ENCODE assay signal across 21 cellular contexts in genomic region chr11:65562788-65563187, GRCh38.
"Had no signal": no experiment of that assay in that cellular context is flagged by ENCODE, and none has a peak within 500 bp of the region (broad histone marks: within the 10 kb centered on the region; RNA-seq: fewer than 3 reads in every experiment).

No MANE protein-coding gene starts in this region.

- H3K9me3 Mint-ChIP-seq: activated T-cell treated with anti-CD3 and anti-CD28 coated beads, Interleukin-2, amount 50 U/mL, for 4 hours; activated T-helper 2 cell treated with anti-CD3 and anti-CD28 coated beads, Interferon-gamma antibody, Interleukin-2, Interleukin-4, amounts not matched to agents 10 μg/mL and 5 μg/mL and 100 μg/mL, durations not matched to agents 14 hours and 24 hours and 36 hours; neural crest cell; stimulated activated naive CD8-positive, alpha-beta T cell treated with anti-CD3 and anti-CD28 coated beads, Interleukin-15, Interleukin-2, amounts not matched to agents 100 ng/mL and 50 ng/mL, for 24 hours had no signal

- FAIRE-seq: islet of Langerhans had no signal

- H3K4me3 Mint-ChIP-seq: activated T-cell treated with anti-CD3 and anti-CD28 coated beads, Interleukin-2, amount 50 U/mL, for 4 hours; stimulated activated naive CD8-positive, alpha-beta T cell treated with anti-CD3 and anti-CD28 coated beads, Interleukin-15, Interleukin-2, amounts not matched to agents 100 ng/mL and 50 ng/mL, for 24 hours had no signal

- H3K4me3 ChIP-seq: coronary artery, esophagus muscularis mucosa, gastroesophageal sphincter, heart left ventricle, suprapubic skin, tibial nerve had no signal

- H3K27me3 ChIP-seq: esophagus muscularis mucosa, gastroesophageal sphincter, heart left ventricle, suprapubic skin, tibial nerve had no signal

- H3K27ac ChIP-seq: heart left ventricle, suprapubic skin had no signal

- H3K36me3 ChIP-seq: gastroesophageal sphincter had no signal

- H3K9me3 ChIP-seq: esophagus muscularis mucosa, gastroesophageal sphincter, heart left ventricle, suprapubic skin, tibial nerve had no signal

- DNase-seq: activated CD4-positive, alpha-beta T cell treated with anti-CD3 and anti-CD28 coated beads for 1 hour; activated naive CD4-positive, alpha-beta T cell; activated T-cell treated with anti-CD3 and anti-CD28 coated beads, Interleukin-2, amount 50 U/mL, for 4 hours; cerebellar nuclear complex; heart left ventricle; left ventricle myocardium superior; mammary epithelial cell; midbrain; retina; stimulated activated CD4-positive, alpha-beta T cell treated with anti-CD3 and anti-CD28 coated beads, Interleukin-2, amount 100 ng/mL, for 48 hours; stimulated activated CD8-positive, alpha-beta memory T cell treated with anti-CD3 and anti-CD28 coated beads, Interleukin-4, amount 100 ng/mL, for 48 hours had no signal

- H3K27me3 Mint-ChIP-seq: stimulated activated naive CD8-positive, alpha-beta T cell treated with anti-CD3 and anti-CD28 coated beads, Interleukin-15, Interleukin-2, amounts not matched to agents 100 ng/mL and 50 ng/mL, for 24 hours had no signal

- ATAC-seq: activated T-cell treated with anti-CD3 and anti-CD28 coated beads, Interleukin-2, amount 50 U/mL, for 4 hours; gastroesophageal sphincter; heart left ventricle; left ventricle myocardium superior; SK-N-SH treated with all-trans-retinoic acid at 6 μM for 48 hours had no signal
